21 cellular contexts compared by ENCODE assay signal in the genomic region with DNA sequence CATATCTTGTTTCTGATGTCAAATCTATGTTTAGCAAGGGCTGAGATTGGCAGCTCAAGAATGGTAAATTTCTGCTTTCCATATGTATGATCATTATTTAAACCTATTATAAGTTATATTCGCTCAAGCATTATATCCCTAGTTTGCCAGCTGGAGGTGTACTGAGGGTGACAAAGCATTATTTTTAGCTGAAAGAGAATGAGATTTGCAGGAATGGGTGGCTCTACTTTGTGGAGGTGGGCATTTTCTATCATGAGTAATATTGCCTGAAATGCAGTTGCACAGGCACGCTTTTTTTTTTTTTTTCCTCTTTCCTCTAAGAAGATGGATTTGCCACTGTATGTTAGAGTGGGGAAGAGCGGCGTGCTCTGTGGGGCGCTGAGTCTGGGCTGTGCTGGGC.
DNase-seq lines count a peak whose midpoint lies in the region; ATAC-seq, FAIRE-seq and TF ChIP-seq lines count a peak whose summit lies in the region.
"Had no signal": no experiment of that assay in that cellular context is flagged by ENCODE, and none has a peak within 500 bp of the region (broad histone marks: within the 10 kb centered on the region; RNA-seq: fewer than 3 reads in every experiment).

No MANE protein-coding gene starts in this region.

- no peaks in the 10 kb centered on the region for H3K79me2 ChIP-seq in neural progenitor cell (ENCODE audit: low read depth)

- H2AFZ ChIP-seq in neural progenitor cell (replicated peaks): no peak overlapping the region

- no peak for DNase-seq in glutamatergic neuron
- no peak for DNase-seq in neural progenitor cell (ENCODE audit: low spot score)
- DNase-seq in D721Med (ENCODE audit: insufficient read length, low spot score): no peak
- no peak for DNase-seq in CD4-positive, alpha-beta memory T cell
- DNase-seq in T-helper 17 cell: no peak
- DNase-seq: 8988T; C1 segment of cervical spinal cord; Caco-2; CD4-positive, CD25-positive, alpha-beta regulatory T cell; DMS 273 treated with DMSO at 0.1 percent for 48 hours; DMS53; H9 had no signal

- H3K27me3 ChIP-seq in BLaER1 treated with 17β-estradiol and CSF1 and Interleukin-3, amounts not matched to agents 10 nM and 100 nM: no peaks in the 10 kb centered on the region
- no peaks in the 10 kb centered on the region for H3K27me3 ChIP-seq in neural progenitor cell
- no peaks in the 10 kb centered on the region for H3K27me3 ChIP-seq in subcutaneous abdominal adipose tissue (ENCODE audit: control insufficient read depth in 5 of 5, insufficient read depth in 4 of 5, low read length in 5 of 5)
- no peaks in the 10 kb centered on the region for H3K27me3 ChIP-seq in CD4-positive, alpha-beta memory T cell (ENCODE audit: insufficient read depth, low read length)

- H3K9ac ChIP-seq in BLaER1 treated with 17β-estradiol and CSF1 and Interleukin-3, amounts not matched to agents 10 nM and 100 nM: no peak overlapping the region
- H3K9ac ChIP-seq in neural progenitor cell: no peak overlapping the region
- H3K9ac ChIP-seq in subcutaneous abdominal adipose tissue (ENCODE audit: low read length in 5 of 5): no peak overlapping the region

- H3K36me3 ChIP-seq in BLaER1 treated with 17β-estradiol and CSF1 and Interleukin-3, amounts not matched to agents 10 nM and 100 nM: peaks cover 59 to 100% (median 99%) of the 10 kb centered on the region in 11 experiments
- no peaks in the 10 kb centered on the region for H3K36me3 ChIP-seq in neural progenitor cell
- H3K36me3 ChIP-seq in subcutaneous abdominal adipose tissue (ENCODE audit: control insufficient read depth in 5 of 5, insufficient read depth in 5 of 5, low read length in 5 of 5): peaks cover 33 to 66% (median 62%) of the 10 kb centered on the region in 5 donors
- no peaks in the 10 kb centered on the region for H3K36me3 ChIP-seq in CD4-positive, alpha-beta memory T cell (ENCODE audit: insufficient read depth, low read length)

- H3K27ac Mint-ChIP-seq in glutamatergic neuron (ENCODE audit: unreplicated experiment) (peak overlapping the region; percentile 12), neural progenitor cell (peak overlapping the region; percentile 21), T-helper 17 cell (no peak overlapping the region)
- H3K27ac Mint-ChIP-seq in CD4-positive, alpha-beta memory T cell: no peak overlapping the region
- H3K27ac Mint-ChIP-seq: CD4-positive, CD25-positive, alpha-beta regulatory T cell; H9 had no signal

- H3K9me3 Mint-ChIP-seq in glutamatergic neuron (ENCODE audit: unreplicated experiment) (peaks cover 39% of the 10 kb centered on the region), neural progenitor cell (peaks cover 18% of the 10 kb centered on the region)
- peaks cover 0 to 17% (median 14%) of the 10 kb centered on the region in 8 donors for H3K9me3 Mint-ChIP-seq in CD4-positive, alpha-beta memory T cell

- peaks cover 0 to 8% (median 0%) of the 10 kb centered on the region in 11 experiments; a peak in 1 of 22 replicates for H4K20me1 ChIP-seq in BLaER1 treated with 17β-estradiol and CSF1 and Interleukin-3, amounts not matched to agents 10 nM and 100 nM
- H4K20me1 ChIP-seq in neural progenitor cell (ENCODE audit: low read depth): no peaks in the 10 kb centered on the region

- peaks cover 42% of the 10 kb centered on the region for H3K36me3 Mint-ChIP-seq in glutamatergic neuron (ENCODE audit: unreplicated experiment)
- H3K36me3 Mint-ChIP-seq in neural progenitor cell: peaks cover 24% of the 10 kb centered on the region
- peaks cover 0 to 5% of the 10 kb centered on the region in 2 donors for H3K36me3 Mint-ChIP-seq in CD4-positive, alpha-beta memory T cell
- peaks cover 6% of the 10 kb centered on the region for H3K36me3 Mint-ChIP-seq in T-helper 17 cell (ENCODE audit: low read depth)
- H3K36me3 Mint-ChIP-seq: CD4-positive, CD25-positive, alpha-beta regulatory T cell had no signal

- ATAC-seq in HG03442 (IDR thresholded peaks at IDR 0.05; ENCODE audit: unreplicated experiment) (no peak), T-helper 17 cell (no peak)
- ATAC-seq: K562 had no signal

- FAIRE-seq in D721Med (lab: Jason Lieb, UNC): no peak
- FAIRE-seq: G401.6, GM12891, GM19239, H1, K562 had no signal

- H3K4me2 ChIP-seq in BLaER1 treated with 17β-estradiol and CSF1 and Interleukin-3, amounts not matched to agents 10 nM and 100 nM: peak overlapping the region; percentile 28 to 67 (median 45); a peak in 21 of 22 replicates
- H3K4me2 ChIP-seq in neural progenitor cell: no peak overlapping the region

- POLR2A ChIA-PET in CD4-positive, alpha-beta memory T cell (lab: Charles Lee; ENCODE audit: partially characterized antibody): no interaction called here

- CTCF ChIA-PET in CD4-positive, alpha-beta memory T cell (lab: Charles Lee; ENCODE audit: partially characterized antibody): interaction anchor here (2.6 kb wide), 1 partner anchor 10 kb away, joined by 11 read pairs; no protein-coding TSS in a partner anchor

- peak overlapping the region in 6 of 11 experiments; percentile 3 to 55 (median 36); a peak in 9 of 22 replicates for H3K27ac ChIP-seq in BLaER1 treated with 17β-estradiol and CSF1 and Interleukin-3, amounts not matched to agents 10 nM and 100 nM
- H3K27ac ChIP-seq in neural progenitor cell (no peak overlapping the region), subcutaneous abdominal adipose tissue (ENCODE audit: low read depth, low read length) (peak overlapping the region; percentile 95)
- H3K27ac ChIP-seq in CD4-positive, alpha-beta memory T cell (ENCODE audit: low read depth, low read length): no peak overlapping the region
- H3K27ac ChIP-seq: HL-60 had no signal

- peaks cover 21% of the 10 kb centered on the region for H3K4me1 Mint-ChIP-seq in glutamatergic neuron (ENCODE audit: low read depth, unreplicated experiment)
- peaks cover 17% of the 10 kb centered on the region for H3K4me1 Mint-ChIP-seq in neural progenitor cell
- H3K4me1 Mint-ChIP-seq in CD4-positive, alpha-beta memory T cell: no peaks in the 10 kb centered on the region
- no peaks in the 10 kb centered on the region for H3K4me1 Mint-ChIP-seq in T-helper 17 cell
- H3K4me1 Mint-ChIP-seq: CD4-positive, CD25-positive, alpha-beta regulatory T cell had no signal

- peaks cover 20 to 100% (median 61%) of the 10 kb centered on the region in 10 experiments for H3K4me1 ChIP-seq in BLaER1 treated with 17β-estradiol and CSF1 and Interleukin-3, amounts not matched to agents 10 nM and 100 nM
- H3K4me1 ChIP-seq in neural progenitor cell (peaks cover 4% of the 10 kb centered on the region), subcutaneous abdominal adipose tissue (ENCODE audit: control insufficient read depth in 5 of 5, insufficient read depth in 5 of 5, low read length in 5 of 5) (peaks cover 0 to 32% (median 26%) of the 10 kb centered on the region in 5 donors)
- no peaks in the 10 kb centered on the region for H3K4me1 ChIP-seq in CD4-positive, alpha-beta memory T cell (ENCODE audit: insufficient read depth, low read length)
- H3K4me1 ChIP-seq: Caco-2 had no signal

- TF ChIP-seq CTCF in glutamatergic neuron (IDR thresholded peaks at IDR 0.05; ENCODE audit: partially characterized antibody, unreplicated experiment) (no peak), neural progenitor cell (IDR thresholded peaks at IDR 0.05) (no peak), D721Med (IDR thresholded peaks at IDR 0.05; ENCODE audit: insufficient read depth, missing control alignments) (no peak)

- no peak overlapping the region for H3K4me3 ChIP-seq in BLaER1 treated with 17β-estradiol and CSF1 and Interleukin-3, amounts not matched to agents 10 nM and 100 nM
- H3K4me3 ChIP-seq in neural progenitor cell: no peak overlapping the region
- no peak overlapping the region for H3K4me3 ChIP-seq in subcutaneous abdominal adipose tissue (ENCODE audit: low read depth in 1 of 5, low read length in 5 of 5)
- H3K4me3 ChIP-seq in CD4-positive, alpha-beta memory T cell (ENCODE audit: low read length in 2 of 2): no peak overlapping the region
- H3K4me3 ChIP-seq: K562 had no signal

- peaks cover 28 to 44% (median 35%) of the 10 kb centered on the region in 11 experiments for H3K9me3 ChIP-seq in BLaER1 treated with 17β-estradiol and CSF1 and Interleukin-3, amounts not matched to agents 10 nM and 100 nM (replicated peaks in 1 of 11)
- H3K9me3 ChIP-seq in neural progenitor cell (ENCODE audit: low read depth) (no peaks in the 10 kb centered on the region), subcutaneous abdominal adipose tissue (ENCODE audit: control insufficient read depth in 5 of 5, low read length in 5 of 5) (peaks cover 2 to 8% (median 8%) of the 10 kb centered on the region in 5 donors), T-helper 17 cell (ENCODE audit: control insufficient read depth, low read length, poor library complexity, severe bottlenecking) (no peaks in the 10 kb centered on the region)
- H3K9me3 ChIP-seq in CD4-positive, alpha-beta memory T cell (ENCODE audit: control insufficient read depth in 1 of 2, low read length in 2 of 2): no peaks in the 10 kb centered on the region
- H3K9me3 ChIP-seq: Caco-2 had no signal

- H3K27me3 Mint-ChIP-seq in glutamatergic neuron (ENCODE audit: unreplicated experiment) (peaks cover 33% of the 10 kb centered on the region), neural progenitor cell (ENCODE audit: insufficient read depth, low read depth) (peaks cover 9% of the 10 kb centered on the region), T-helper 17 cell (peaks cover 31% of the 10 kb centered on the region)
- H3K27me3 Mint-ChIP-seq in CD4-positive, alpha-beta memory T cell: peaks cover 0 to 3% of the 10 kb centered on the region in 2 donors

- intact Hi-C loops in CD4-positive, alpha-beta memory T cell (cut with micrococcal nuclease): no loop called here

- no peaks in the 10 kb centered on the region for H3F3A ChIP-seq in neural progenitor cell (ENCODE audit: low read depth)

- H3K4me3 Mint-ChIP-seq in glutamatergic neuron (ENCODE audit: unreplicated experiment): no peak overlapping the region
- no peak overlapping the region for H3K4me3 Mint-ChIP-seq in neural progenitor cell
- H3K4me3 Mint-ChIP-seq in CD4-positive, alpha-beta memory T cell: no peak overlapping the region
- no peak overlapping the region for H3K4me3 Mint-ChIP-seq in T-helper 17 cell
- H3K4me3 Mint-ChIP-seq: CD4-positive, CD25-positive, alpha-beta regulatory T cell; H9 had no signal

Comparison
In these comparisons a context has a peak if more than half of its experiments do, and no peak if none do; other contexts are left out.
1. H3K27ac ChIP-seq: peak in BLaER1 treated with 17β-estradiol and CSF1 and Interleukin-3, amounts not matched to agents 10 nM and 100 nM (6 of 11) and subcutaneous abdominal adipose tissue (single experiment); none in neural progenitor cell (single experiment) and CD4-positive, alpha-beta memory T cell (single experiment).
2. H3K27ac Mint-ChIP-seq: peak in glutamatergic neuron (single experiment) and neural progenitor cell (single experiment); none in CD4-positive, alpha-beta memory T cell (0 of 7) and T-helper 17 cell (single experiment).